ENCODE assay signal across 1 cellular context in the genomic region with DNA sequence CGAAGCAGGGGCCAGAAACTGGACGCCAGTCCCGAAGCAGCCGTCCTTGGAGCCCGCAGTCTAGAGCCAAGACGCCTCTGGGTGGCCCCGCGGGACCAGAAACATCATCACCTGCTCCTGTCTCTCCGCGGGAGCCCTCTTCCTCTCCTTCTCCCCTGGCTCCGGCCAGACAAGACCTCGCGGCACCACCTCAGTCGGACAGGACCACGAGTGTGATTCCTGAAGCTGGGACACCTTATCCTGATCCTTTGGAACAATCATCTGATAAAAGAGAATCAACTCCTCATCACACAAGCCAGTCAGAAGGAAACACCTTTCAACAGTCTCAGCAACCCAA.
TF ChIP-seq lines count a peak whose summit lies in the region.

No MANE protein-coding gene starts in this region.

TF ChIP-seq in GM12878, 131 proteins besides CTCF, POLR2A, EP300 and RAD21:
- TF ChIP-seq MEF2A (IDR thresholded peaks at IDR 0.05; ENCODE audit: insufficient read depth, low read depth, low read length): no peak
- no peak for TF ChIP-seq BMI1 (IDR thresholded peaks at IDR 0.05; ENCODE audit: borderline replicate concordance)
- no peak for TF ChIP-seq BACH1 (IDR thresholded peaks at IDR 0.05; ENCODE audit: borderline replicate concordance)
- TF ChIP-seq HDGF (IDR thresholded peaks at IDR 0.05): no peak
- no peak for TF ChIP-seq ZSCAN29 (IDR thresholded peaks at IDR 0.05)
- TF ChIP-seq SP1 (IDR thresholded peaks at IDR 0.05; ENCODE audit: low read depth, low read length): no peak
- no peak for TF ChIP-seq HCFC1 (IDR thresholded peaks at IDR 0.05; ENCODE audit: low read length)
- no peak for TF ChIP-seq ZNF274 (IDR thresholded peaks at IDR 0.05; ENCODE audit: insufficient read depth, insufficient read length)
- TF ChIP-seq, protein P1, sequence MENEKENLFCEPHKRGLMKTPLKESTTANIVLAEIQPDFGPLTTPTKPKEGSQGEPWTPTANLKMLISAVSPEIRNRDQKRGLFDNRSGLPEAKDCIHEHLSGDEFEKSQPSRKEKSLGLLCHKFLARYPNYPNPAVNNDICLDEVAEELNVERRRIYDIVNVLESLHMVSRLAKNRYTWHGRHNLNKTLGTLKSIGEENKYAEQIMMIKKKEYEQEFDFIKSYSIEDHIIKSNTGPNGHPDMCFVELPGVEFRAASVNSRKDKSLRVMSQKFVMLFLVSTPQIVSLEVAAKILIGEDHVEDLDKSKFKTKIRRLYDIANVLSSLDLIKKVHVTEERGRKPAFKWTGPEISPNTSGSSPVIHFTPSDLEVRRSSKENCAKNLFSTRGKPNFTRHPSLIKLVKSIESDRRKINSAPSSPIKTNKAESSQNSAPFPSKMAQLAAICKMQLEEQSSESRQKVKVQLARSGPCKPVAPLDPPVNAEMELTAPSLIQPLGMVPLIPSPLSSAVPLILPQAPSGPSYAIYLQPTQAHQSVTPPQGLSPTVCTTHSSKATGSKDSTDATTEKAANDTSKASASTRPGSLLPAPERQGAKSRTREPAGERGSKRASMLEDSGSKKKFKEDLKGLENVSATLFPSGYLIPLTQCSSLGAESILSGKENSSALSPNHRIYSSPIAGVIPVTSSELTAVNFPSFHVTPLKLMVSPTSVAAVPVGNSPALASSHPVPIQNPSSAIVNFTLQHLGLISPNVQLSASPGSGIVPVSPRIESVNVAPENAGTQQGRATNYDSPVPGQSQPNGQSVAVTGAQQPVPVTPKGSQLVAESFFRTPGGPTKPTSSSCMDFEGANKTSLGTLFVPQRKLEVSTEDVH (IDR thresholded peaks at IDR 0.05; ENCODE audit: low read depth, partially characterized antibody): no peak
- no peak for TF ChIP-seq CREM (IDR thresholded peaks at IDR 0.05; ENCODE audit: low read depth)
- TF ChIP-seq, protein P2, sequence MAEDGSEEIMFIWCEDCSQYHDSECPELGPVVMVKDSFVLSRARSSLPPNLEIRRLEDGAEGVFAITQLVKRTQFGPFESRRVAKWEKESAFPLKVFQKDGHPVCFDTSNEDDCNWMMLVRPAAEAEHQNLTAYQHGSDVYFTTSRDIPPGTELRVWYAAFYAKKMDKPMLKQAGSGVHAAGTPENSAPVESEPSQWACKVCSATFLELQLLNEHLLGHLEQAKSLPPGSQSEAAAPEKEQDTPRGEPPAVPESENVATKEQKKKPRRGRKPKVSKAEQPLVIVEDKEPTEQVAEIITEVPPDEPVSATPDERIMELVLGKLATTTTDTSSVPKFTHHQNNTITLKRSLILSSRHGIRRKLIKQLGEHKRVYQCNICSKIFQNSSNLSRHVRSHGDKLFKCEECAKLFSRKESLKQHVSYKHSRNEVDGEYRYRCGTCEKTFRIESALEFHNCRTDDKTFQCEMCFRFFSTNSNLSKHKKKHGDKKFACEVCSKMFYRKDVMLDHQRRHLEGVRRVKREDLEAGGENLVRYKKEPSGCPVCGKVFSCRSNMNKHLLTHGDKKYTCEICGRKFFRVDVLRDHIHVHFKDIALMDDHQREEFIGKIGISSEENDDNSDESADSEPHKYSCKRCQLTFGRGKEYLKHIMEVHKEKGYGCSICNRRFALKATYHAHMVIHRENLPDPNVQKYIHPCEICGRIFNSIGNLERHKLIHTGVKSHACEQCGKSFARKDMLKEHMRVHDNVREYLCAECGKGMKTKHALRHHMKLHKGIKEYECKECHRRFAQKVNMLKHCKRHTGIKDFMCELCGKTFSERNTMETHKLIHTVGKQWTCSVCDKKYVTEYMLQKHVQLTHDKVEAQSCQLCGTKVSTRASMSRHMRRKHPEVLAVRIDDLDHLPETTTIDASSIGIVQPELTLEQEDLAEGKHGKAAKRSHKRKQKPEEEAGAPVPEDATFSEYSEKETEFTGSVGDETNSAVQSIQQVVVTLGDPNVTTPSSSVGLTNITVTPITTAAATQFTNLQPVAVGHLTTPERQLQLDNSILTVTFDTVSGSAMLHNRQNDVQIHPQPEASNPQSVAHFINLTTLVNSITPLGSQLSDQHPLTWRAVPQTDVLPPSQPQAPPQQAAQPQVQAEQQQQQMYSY (CRISPR knock-in tag; IDR thresholded peaks at IDR 0.05): no peak
- no peak for TF ChIP-seq YBX1 (IDR thresholded peaks at IDR 0.05)
